ENCODE assay signal across 1 cellular context in the genomic region with DNA sequence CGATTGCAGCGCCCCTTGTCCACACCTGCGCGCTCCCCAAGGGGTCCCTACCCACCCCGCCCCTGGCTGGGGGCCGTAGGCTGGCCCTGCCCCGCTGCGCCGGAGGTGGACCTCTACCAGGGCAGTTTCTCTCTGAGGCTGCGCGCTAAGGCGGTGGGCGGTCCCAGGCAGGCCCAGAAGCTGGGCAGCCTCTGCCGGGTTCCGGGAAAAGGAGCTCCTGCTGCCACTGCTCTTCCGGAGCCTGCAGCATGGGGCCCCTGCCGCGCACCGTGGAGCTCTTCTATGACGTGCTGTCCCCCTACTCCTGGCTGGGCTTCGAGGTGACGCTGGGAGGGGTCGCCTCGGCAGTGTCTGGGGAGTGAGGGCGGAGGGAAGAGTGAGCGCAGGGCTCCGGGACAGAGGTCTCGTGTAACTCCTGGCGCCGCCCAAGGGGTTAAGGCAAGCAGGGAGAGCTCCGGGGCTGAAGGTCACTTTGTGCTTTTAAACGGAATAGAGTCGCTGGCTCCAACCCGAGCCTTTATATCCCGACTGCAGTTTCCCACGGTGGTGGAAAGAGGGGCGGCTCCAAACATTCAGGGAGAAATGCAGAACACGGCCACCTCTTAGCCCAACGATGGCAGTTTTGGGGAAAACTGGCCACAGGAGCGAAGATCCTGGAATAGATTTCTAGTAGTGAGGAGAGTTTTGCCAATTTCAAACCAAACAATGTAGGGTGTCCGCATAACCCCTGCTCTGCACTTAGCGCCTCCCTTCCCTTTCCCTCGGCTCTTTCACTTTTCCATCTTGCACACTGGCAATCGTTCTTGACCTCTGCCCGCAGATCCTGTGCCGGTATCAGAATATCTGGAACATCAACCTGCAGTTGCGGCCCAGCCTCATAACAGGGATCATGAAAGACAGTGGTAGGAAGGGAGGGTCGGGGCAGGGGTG.
A peak's percentile ranks its signal among the peaks of the same experiment; 100 is the strongest.
TF ChIP-seq lines count a peak whose summit lies in the region.

A gene (plus strand): TSS at position 176 of the 930 bp plus-strand sequence. CDS start 73 bp downstream, at position 249.

TF ChIP-seq in K562, 482 proteins besides CTCF, POLR2A, EP300 and RAD21 (continued from another document and continues in another):
- TF ChIP-seq, protein P1, sequence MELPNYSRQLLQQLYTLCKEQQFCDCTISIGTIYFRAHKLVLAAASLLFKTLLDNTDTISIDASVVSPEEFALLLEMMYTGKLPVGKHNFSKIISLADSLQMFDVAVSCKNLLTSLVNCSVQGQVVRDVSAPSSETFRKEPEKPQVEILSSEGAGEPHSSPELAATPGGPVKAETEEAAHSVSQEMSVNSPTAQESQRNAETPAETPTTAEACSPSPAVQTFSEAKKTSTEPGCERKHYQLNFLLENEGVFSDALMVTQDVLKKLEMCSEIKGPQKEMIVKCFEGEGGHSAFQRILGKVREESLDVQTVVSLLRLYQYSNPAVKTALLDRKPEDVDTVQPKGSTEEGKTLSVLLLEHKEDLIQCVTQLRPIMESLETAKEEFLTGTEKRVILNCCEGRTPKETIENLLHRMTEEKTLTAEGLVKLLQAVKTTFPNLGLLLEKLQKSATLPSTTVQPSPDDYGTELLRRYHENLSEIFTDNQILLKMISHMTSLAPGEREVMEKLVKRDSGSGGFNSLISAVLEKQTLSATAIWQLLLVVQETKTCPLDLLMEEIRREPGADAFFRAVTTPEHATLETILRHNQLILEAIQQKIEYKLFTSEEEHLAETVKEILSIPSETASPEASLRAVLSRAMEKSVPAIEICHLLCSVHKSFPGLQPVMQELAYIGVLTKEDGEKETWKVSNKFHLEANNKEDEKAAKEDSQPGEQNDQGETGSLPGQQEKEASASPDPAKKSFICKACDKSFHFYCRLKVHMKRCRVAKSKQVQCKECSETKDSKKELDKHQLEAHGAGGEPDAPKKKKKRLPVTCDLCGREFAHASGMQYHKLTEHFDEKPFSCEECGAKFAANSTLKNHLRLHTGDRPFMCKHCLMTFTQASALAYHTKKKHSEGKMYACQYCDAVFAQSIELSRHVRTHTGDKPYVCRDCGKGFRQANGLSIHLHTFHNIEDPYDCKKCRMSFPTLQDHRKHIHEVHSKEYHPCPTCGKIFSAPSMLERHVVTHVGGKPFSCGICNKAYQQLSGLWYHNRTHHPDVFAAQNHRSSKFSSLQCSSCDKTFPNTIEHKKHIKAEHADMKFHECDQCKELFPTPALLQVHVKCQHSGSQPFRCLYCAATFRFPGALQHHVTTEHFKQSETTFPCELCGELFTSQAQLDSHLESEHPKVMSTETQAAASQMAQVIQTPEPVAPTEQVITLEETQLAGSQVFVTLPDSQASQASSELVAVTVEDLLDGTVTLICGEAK (IDR thresholded peaks at IDR 0.05): peak; percentile 68
- TF ChIP-seq, protein P1 (CRISPR knock-in tag; IDR thresholded peaks at IDR 0.05): no peak
- TF ChIP-seq POLR2AphosphoS2 (IDR thresholded peaks at IDR 0.05; ENCODE audit: low read length) (peak; percentile 51; the same call in 1 of the 2 replicates), KDM5B (IDR thresholded peaks at IDR 0.05; ENCODE audit: insufficient replicate concordance, low read depth, low read length) (peak; percentile 100), POLR2G (IDR thresholded peaks at IDR 0.05; ENCODE audit: low read depth, low read length) (peak; percentile 99), XRCC4 (IDR thresholded peaks at IDR 0.05; ENCODE audit: extremely low read depth, insufficient read depth, insufficient read length) (no peak), MTF1 (CRISPR knock-in tag; IDR thresholded peaks at IDR 0.05; ENCODE audit: borderline replicate concordance) (no peak), ZNF384 (IDR thresholded peaks at IDR 0.05; ENCODE audit: low read depth, low read length) (no peak), CTBP1 (IDR thresholded peaks at IDR 0.05; ENCODE audit: borderline replicate concordance) (peak; percentile 68), CHD4 (IDR thresholded peaks at IDR 0.05; ENCODE audit: insufficient read depth, insufficient replicate concordance, low read depth, low read length, poor library complexity, severe bottlenecking) (no peak), ZNF79 (CRISPR knock-in tag; IDR thresholded peaks at IDR 0.05; ENCODE audit: low read depth) (no peak), PHF8 (IDR thresholded peaks at IDR 0.05; ENCODE audit: borderline replicate concordance, low read length) (peak; percentile 100), HDAC6 (IDR thresholded peaks at IDR 0.05; ENCODE audit: low read depth, low read length) (0 out of 2 replicates have a peak, but pooled peaks have one; percentile 88), DMBX1 (CRISPR knock-in tag; IDR thresholded peaks at IDR 0.05; ENCODE audit: borderline replicate concordance) (peak; percentile 33; the same call in 1 of the 2 replicates), TCF7 (IDR thresholded peaks at IDR 0.05; ENCODE audit: borderline replicate concordance) (0 out of 2 replicates have a peak, but pooled peaks have one; percentile 48), NFIX (CRISPR knock-in tag; IDR thresholded peaks at IDR 0.05; ENCODE audit: low read depth) (no peak), GATAD2A (IDR thresholded peaks at IDR 0.05) (no peak; the same call in 1 of the 2 replicates), ELF1 (tag; IDR thresholded peaks at IDR 0.05) (peak; percentile 89), ZC3H11A (IDR thresholded peaks at IDR 0.05; ENCODE audit: low read depth, low read length) (no peak), TGIF2 (CRISPR knock-in tag; IDR thresholded peaks at IDR 0.05) (no peak), SIRT6 (IDR thresholded peaks at IDR 0.05; ENCODE audit: low read depth, low read length) (no peak), ZNF263 (CRISPR knock-in tag; IDR thresholded peaks at IDR 0.05; ENCODE audit: borderline replicate concordance) (peak; percentile 69; the same call in 1 of the 2 replicates), ZNF165 (CRISPR knock-in tag; IDR thresholded peaks at IDR 0.05; ENCODE audit: borderline replicate concordance) (0 out of 2 replicates have a peak, but pooled peaks have one; percentile 55), HLTF (IDR thresholded peaks at IDR 0.05) (peak; percentile 69; the same call in 1 of the 2 replicates), ZNF232 (CRISPR knock-in tag; IDR thresholded peaks at IDR 0.05) (0 out of 2 replicates have a peak, but pooled peaks have one; percentile 76), NR1H2 (CRISPR knock-in tag; IDR thresholded peaks at IDR 0.05) (peak; percentile 78; the same call in 1 of the 2 replicates)
- TF ChIP-seq, protein P2, sequence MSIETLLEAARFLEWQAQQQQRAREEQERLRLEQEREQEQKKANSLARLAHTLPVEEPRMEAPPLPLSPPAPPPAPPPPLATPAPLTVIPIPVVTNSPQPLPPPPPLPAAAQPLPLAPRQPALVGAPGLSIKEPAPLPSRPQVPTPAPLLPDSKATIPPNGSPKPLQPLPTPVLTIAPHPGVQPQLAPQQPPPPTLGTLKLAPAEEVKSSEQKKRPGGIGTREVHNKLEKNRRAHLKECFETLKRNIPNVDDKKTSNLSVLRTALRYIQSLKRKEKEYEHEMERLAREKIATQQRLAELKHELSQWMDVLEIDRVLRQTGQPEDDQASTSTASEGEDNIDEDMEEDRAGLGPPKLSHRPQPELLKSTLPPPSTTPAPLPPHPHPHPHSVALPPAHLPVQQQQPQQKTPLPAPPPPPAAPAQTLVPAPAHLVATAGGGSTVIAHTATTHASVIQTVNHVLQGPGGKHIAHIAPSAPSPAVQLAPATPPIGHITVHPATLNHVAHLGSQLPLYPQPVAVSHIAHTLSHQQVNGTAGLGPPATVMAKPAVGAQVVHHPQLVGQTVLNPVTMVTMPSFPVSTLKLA (conservative IDR thresholded peaks at IDR 0.05): peak; percentile 57 to 88
- TF ChIP-seq, protein P3, sequence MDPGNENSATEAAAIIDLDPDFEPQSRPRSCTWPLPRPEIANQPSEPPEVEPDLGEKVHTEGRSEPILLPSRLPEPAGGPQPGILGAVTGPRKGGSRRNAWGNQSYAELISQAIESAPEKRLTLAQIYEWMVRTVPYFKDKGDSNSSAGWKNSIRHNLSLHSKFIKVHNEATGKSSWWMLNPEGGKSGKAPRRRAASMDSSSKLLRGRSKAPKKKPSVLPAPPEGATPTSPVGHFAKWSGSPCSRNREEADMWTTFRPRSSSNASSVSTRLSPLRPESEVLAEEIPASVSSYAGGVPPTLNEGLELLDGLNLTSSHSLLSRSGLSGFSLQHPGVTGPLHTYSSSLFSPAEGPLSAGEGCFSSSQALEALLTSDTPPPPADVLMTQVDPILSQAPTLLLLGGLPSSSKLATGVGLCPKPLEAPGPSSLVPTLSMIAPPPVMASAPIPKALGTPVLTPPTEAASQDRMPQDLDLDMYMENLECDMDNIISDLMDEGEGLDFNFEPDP (CRISPR knock-in tag; IDR thresholded peaks at IDR 0.05): peak; percentile 51; the same call in 1 of the 2 replicates
- TF ChIP-seq, protein P4, sequence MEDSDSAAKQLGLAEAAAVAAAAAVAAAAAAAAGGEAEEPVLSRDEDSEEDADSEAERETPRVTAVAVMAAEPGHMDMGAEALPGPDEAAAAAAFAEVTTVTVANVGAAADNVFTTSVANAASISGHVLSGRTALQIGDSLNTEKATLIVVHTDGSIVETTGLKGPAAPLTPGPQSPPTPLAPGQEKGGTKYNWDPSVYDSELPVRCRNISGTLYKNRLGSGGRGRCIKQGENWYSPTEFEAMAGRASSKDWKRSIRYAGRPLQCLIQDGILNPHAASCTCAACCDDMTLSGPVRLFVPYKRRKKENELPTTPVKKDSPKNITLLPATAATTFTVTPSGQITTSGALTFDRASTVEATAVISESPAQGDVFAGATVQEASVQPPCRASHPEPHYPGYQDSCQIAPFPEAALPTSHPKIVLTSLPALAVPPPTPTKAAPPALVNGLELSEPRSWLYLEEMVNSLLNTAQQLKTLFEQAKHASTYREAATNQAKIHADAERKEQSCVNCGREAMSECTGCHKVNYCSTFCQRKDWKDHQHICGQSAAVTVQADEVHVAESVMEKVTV (CRISPR knock-in tag; IDR thresholded peaks at IDR 0.05): no peak
- TF ChIP-seq, protein P5, sequence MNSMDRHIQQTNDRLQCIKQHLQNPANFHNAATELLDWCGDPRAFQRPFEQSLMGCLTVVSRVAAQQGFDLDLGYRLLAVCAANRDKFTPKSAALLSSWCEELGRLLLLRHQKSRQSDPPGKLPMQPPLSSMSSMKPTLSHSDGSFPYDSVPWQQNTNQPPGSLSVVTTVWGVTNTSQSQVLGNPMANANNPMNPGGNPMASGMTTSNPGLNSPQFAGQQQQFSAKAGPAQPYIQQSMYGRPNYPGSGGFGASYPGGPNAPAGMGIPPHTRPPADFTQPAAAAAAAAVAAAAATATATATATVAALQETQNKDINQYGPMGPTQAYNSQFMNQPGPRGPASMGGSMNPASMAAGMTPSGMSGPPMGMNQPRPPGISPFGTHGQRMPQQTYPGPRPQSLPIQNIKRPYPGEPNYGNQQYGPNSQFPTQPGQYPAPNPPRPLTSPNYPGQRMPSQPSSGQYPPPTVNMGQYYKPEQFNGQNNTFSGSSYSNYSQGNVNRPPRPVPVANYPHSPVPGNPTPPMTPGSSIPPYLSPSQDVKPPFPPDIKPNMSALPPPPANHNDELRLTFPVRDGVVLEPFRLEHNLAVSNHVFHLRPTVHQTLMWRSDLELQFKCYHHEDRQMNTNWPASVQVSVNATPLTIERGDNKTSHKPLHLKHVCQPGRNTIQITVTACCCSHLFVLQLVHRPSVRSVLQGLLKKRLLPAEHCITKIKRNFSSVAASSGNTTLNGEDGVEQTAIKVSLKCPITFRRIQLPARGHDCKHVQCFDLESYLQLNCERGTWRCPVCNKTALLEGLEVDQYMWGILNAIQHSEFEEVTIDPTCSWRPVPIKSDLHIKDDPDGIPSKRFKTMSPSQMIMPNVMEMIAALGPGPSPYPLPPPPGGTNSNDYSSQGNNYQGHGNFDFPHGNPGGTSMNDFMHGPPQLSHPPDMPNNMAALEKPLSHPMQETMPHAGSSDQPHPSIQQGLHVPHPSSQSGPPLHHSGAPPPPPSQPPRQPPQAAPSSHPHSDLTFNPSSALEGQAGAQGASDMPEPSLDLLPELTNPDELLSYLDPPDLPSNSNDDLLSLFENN (IDR thresholded peaks at IDR 0.05; ENCODE audit: low read depth in 2 of 2, low read length in 2 of 2): 0 out of 4 replicates have a peak, but pooled peaks of 1 of the 2 experiments have one; percentile 33
- TF ChIP-seq, protein P6, sequence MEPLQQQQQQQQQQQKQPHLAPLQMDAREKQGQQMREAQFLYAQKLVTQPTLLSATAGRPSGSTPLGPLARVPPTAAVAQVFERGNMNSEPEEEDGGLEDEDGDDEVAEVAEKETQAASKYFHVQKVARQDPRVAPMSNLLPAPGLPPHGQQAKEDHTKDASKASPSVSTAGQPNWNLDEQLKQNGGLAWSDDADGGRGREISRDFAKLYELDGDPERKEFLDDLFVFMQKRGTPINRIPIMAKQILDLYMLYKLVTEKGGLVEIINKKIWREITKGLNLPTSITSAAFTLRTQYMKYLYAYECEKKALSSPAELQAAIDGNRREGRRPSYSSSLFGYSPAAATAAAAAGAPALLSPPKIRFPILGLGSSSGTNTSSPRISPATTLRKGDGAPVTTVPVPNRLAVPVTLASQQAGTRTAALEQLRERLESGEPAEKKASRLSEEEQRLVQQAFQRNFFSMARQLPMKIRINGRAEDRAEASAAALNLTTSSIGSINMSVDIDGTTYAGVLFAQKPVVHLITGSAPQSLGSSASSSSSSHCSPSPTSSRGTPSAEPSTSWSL (CRISPR knock-in tag; IDR thresholded peaks at IDR 0.05; ENCODE audit: borderline replicate concordance): no peak
- TF ChIP-seq, protein P7, sequence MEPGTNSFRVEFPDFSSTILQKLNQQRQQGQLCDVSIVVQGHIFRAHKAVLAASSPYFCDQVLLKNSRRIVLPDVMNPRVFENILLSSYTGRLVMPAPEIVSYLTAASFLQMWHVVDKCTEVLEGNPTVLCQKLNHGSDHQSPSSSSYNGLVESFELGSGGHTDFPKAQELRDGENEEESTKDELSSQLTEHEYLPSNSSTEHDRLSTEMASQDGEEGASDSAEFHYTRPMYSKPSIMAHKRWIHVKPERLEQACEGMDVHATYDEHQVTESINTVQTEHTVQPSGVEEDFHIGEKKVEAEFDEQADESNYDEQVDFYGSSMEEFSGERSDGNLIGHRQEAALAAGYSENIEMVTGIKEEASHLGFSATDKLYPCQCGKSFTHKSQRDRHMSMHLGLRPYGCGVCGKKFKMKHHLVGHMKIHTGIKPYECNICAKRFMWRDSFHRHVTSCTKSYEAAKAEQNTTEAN (CRISPR knock-in tag; IDR thresholded peaks at IDR 0.05): no peak
